Comparison of ENCODE assay signal across 34 cellular contexts in the genomic region with DNA sequence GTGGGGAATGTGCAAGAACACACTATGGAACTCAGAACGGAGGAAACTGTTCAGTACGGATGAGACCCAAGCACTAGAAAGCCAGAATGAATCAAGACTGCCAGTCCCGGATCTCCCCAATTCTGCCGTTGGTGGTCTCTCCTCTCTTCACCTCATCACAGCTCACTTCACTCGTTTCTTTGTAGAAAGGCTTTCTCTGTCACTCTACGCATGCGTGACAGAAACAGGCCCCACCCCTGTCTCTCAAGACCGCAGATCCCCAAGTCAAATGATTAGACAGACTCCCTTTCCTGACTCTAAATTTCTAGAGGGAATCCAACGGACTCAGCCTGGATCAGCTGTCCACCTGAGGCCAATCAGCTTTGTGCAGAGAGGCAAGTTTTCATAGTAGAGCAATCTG.
"Had no signal": no experiment of that assay in that cellular context is flagged by ENCODE, and none has a peak within 500 bp of the region (broad histone marks: within the 10 kb centered on the region; RNA-seq: fewer than 3 reads in every experiment).

No MANE protein-coding gene starts in this region.

- H3K4me3 ChIP-seq: MG63 had no signal

- H3K9me3 ChIP-seq: MG63 had no signal

- H3K36me3 ChIP-seq: MG63 had no signal

- H3K27me3 ChIP-seq: MG63 had no signal

- DNase-seq: Karpas-422, Kasumi-1, MG63, MM.1S, MV-4-11, NCI-H1048, NCI-H1092, NCI-H1092 treated with DMSO at 0.1 percent for 48 hours, NCI-H1105, NCI-H1105 treated with DMSO at 0.1 percent for 48 hours, NCI-H1417, NCI-H1417 treated with DMSO at 0.1 percent for 48 hours, NCI-H1436, NCI-H1436 treated with DMSO at 0.1 percent for 48 hours, NCI-H146, NCI-H1694, NCI-H1694 treated with DMSO at 0.1 percent for 48 hours, NCI-H187, NCI-H187 treated with DMSO at 0.1 percent for 48 hours, NCI-H1930, NCI-H2029, NCI-H2029 treated with DMSO at 0.1 percent for 48 hours, NCI-H2081, NCI-H2081 treated with DMSO at 0.1 percent for 48 hours, NCI-H2107, NCI-H2171 treated with DMSO at 0.1 percent for 48 hours, NCI-H2227 treated with DMSO at 0.1 percent for 48 hours, NCI-H226, NCI-H345, NCI-H446, NCI-H446 treated with DMSO at 0.1 percent for 48 hours, NCI-H510A, NCI-H510A treated with DMSO at 0.1 percent for 48 hours, NCI-H524 had no signal
